Comparison of ENCODE assay signal across 14 cellular contexts in genomic region chr6:119294984-119295383, GRCh38. TPM values are rescaled to one million over a fixed set of nuclear protein-coding genes. Genes with fewer than 3 reads are reported as not detected.
DNase-seq lines count a peak whose midpoint lies in the region; ATAC-seq and TF ChIP-seq lines count a peak whose summit lies in the region.
"Had no signal": no experiment of that assay in that cellular context is flagged by ENCODE, and none has a peak within 500 bp of the region (broad histone marks: within the 10 kb centered on the region; RNA-seq: fewer than 3 reads in every experiment).

No MANE protein-coding gene starts in this region.

- TF ChIP-seq POLR2A in vagina (IDR thresholded peaks at IDR 0.05), result no peak

- no peaks in the 10 kb centered on the region for H3K9me3 ChIP-seq in vagina
- H3K9me3 ChIP-seq: thyroid gland had no signal

- TF ChIP-seq CTCF in GM10266 (IDR thresholded peaks at IDR 0.05; ENCODE audit: control insufficient read depth, insufficient read depth, low read depth, missing control alignments), result no peak
- no peak for TF ChIP-seq CTCF in HFFc6 (IDR thresholded peaks at IDR 0.05)
- TF ChIP-seq CTCF in vagina (IDR thresholded peaks at IDR 0.05), result no peak

- ATAC-seq in GM18861 (IDR thresholded peaks at IDR 0.05; ENCODE audit: unreplicated experiment) (peak; percentile 76), GM21360 (IDR thresholded peaks at IDR 0.05; ENCODE audit: unreplicated experiment) (peak; percentile 78), HG03064 (IDR thresholded peaks at IDR 0.05; ENCODE audit: low read depth, unreplicated experiment) (peak; percentile 92)
- peak; percentile 93 for ATAC-seq in activated T-helper 17 cell treated with anti-CD3 and anti-CD28 coated beads, Interleukin-2, amount 50 U/mL, for 72 hours (replicated peaks)

- no peaks in the 10 kb centered on the region for H3K36me3 ChIP-seq in vagina
- H3K36me3 ChIP-seq: thyroid gland had no signal

- peaks cover 11% of the 10 kb centered on the region for H3K4me1 Mint-ChIP-seq in activated T-helper 17 cell treated with anti-CD3 and anti-CD28 coated beads, Interleukin-2, amount 50 U/mL, for 72 hours
- H3K4me1 Mint-ChIP-seq in HFFc6 (ENCODE audit: low read depth), result no peaks in the 10 kb centered on the region

- intact Hi-C loops in vagina (cut with DNase I), result no loop called here

- no peaks in the 10 kb centered on the region for H3K9me3 Mint-ChIP-seq in activated T-helper 17 cell treated with anti-CD3 and anti-CD28 coated beads, Interleukin-2, amount 50 U/mL, for 72 hours
- peaks cover 5% of the 10 kb centered on the region for H3K9me3 Mint-ChIP-seq in HFFc6
- H3K9me3 Mint-ChIP-seq: dendritic cell treated with granulocyte-macrophage colony-stimulating factor and Interleukin-4, amounts not matched to agents 40 ng/mL and 50 ng/mL, for 4 days had no signal

- no peak overlapping the region for H3K27ac Mint-ChIP-seq in activated T-helper 17 cell treated with anti-CD3 and anti-CD28 coated beads, Interleukin-2, amount 50 U/mL, for 72 hours
- H3K27ac Mint-ChIP-seq in HFFc6, result no peak overlapping the region
- H3K27ac Mint-ChIP-seq: dendritic cell treated with granulocyte-macrophage colony-stimulating factor and Interleukin-4, amounts not matched to agents 40 ng/mL and 50 ng/mL, for 4 days had no signal

- DNase-seq in foreskin melanocyte (no peak), GM10266 (ENCODE audit: extremely low spot score) (no peak), HFFc6 (no peak), vagina (ENCODE audit: extremely low spot score in 2 of 2) (no peak)
- DNase-seq: NCI-H1048, NCI-H510A, thyroid gland had no signal

- H3K4me3 ChIP-seq in vagina, result no peak overlapping the region
- H3K4me3 ChIP-seq: lung, skin epidermis, thyroid gland had no signal

- peaks cover 11% of the 10 kb centered on the region for H3K4me1 ChIP-seq in vagina
- H3K4me1 ChIP-seq: thyroid gland had no signal

- H3K4me3 Mint-ChIP-seq in activated T-helper 17 cell treated with anti-CD3 and anti-CD28 coated beads, Interleukin-2, amount 50 U/mL, for 72 hours, result no peak overlapping the region
- H3K4me3 Mint-ChIP-seq in HFFc6, result no peak overlapping the region
- H3K4me3 Mint-ChIP-seq: dendritic cell treated with granulocyte-macrophage colony-stimulating factor and Interleukin-4, amounts not matched to agents 40 ng/mL and 50 ng/mL, for 4 days had no signal

- no peaks in the 10 kb centered on the region for H3K27me3 ChIP-seq in vagina
- H3K27me3 ChIP-seq: thyroid gland had no signal

- H3K27ac ChIP-seq in vagina, result no peak overlapping the region
- H3K27ac ChIP-seq: skin epidermis, thyroid gland had no signal

- H3K27me3 Mint-ChIP-seq in activated T-helper 17 cell treated with anti-CD3 and anti-CD28 coated beads, Interleukin-2, amount 50 U/mL, for 72 hours, result no peaks in the 10 kb centered on the region
- H3K27me3 Mint-ChIP-seq in HFFc6 (ENCODE audit: insufficient read depth), result no peaks in the 10 kb centered on the region
- H3K27me3 Mint-ChIP-seq: dendritic cell treated with granulocyte-macrophage colony-stimulating factor and Interleukin-4, amounts not matched to agents 40 ng/mL and 50 ng/mL, for 4 days had no signal

- peaks cover 19% of the 10 kb centered on the region for H3K36me3 Mint-ChIP-seq in activated T-helper 17 cell treated with anti-CD3 and anti-CD28 coated beads, Interleukin-2, amount 50 U/mL, for 72 hours (ENCODE audit: low read depth)
- H3K36me3 Mint-ChIP-seq in HFFc6 (ENCODE audit: low read depth), result no peaks in the 10 kb centered on the region

RNA-seq across cellular contexts. Expression of gene MAN1A1, which starts 54.6 kb away (rescaled TPM):
- total RNA-seq in activated T-helper 17 cell treated with anti-CD3 and anti-CD28 coated beads, Interleukin-2, amount 50 U/mL, for 72 hours, result 10 to 100 TPM; 19.1 to 23.6 TPM
- total RNA-seq in HFFc6 (2021; fragmentation: NEBNext Ultra II Directional; extraction: Animal tissue kit (Norgen Biotek cat#: 25700)), result under 1 TPM; 0.12 to 0.64 (median 0.16) TPM
- total RNA-seq in vagina, result 71.2 TPM

Comparison
In these comparisons a context has a peak if more than half of its experiments do, and no peak if none do; other contexts are left out.
1. RNA of gene MAN1A1, which starts 54.6 kb away (total RNA-seq): 71.2 TPM in vagina (single experiment) and 19.1 to 23.6 TPM in activated T-helper 17 cell treated with anti-CD3 and anti-CD28 coated beads, Interleukin-2, amount 50 U/mL, for 72 hours; 0.12 to 0.64 TPM in HFFc6; every median in the first group is over 10 times any median in the second.
2. Peak in every context shown above with its lines, with median percentiles within 50 percentile points of each other: ATAC-seq.